1 cellular context compared by ENCODE assay signal in genomic region chr4:141702472-141703182, GRCh38.
TF ChIP-seq lines count a peak whose summit lies in the region.

No MANE protein-coding gene starts in this region.

TF ChIP-seq in GM12878, 131 proteins besides CTCF, POLR2A, EP300 and RAD21 (continued from another document):
- TF ChIP-seq ELK1 (IDR thresholded peaks at IDR 0.05; ENCODE audit: low read depth, low read length) = no peak
- TF ChIP-seq SMARCA5 (IDR thresholded peaks at IDR 0.05) = no peak
- TF ChIP-seq MTA3 (IDR thresholded peaks at IDR 0.05; ENCODE audit: borderline replicate concordance, low read length) = no peak
- TF ChIP-seq MXI1 (IDR thresholded peaks at IDR 0.05; ENCODE audit: low read depth, low read length) = no peak
- no peak for TF ChIP-seq BRCA1 (IDR thresholded peaks at IDR 0.05; ENCODE audit: low read depth, low read length)
- no peak for TF ChIP-seq BCL3 (IDR thresholded peaks at IDR 0.05; ENCODE audit: borderline replicate concordance, insufficient read depth, low read depth, low read length, poor library complexity, severe bottlenecking)
- TF ChIP-seq STAT1 (conservative IDR thresholded peaks at IDR 0.05) = no peak
- TF ChIP-seq BACH1 (IDR thresholded peaks at IDR 0.05; ENCODE audit: borderline replicate concordance) = no peak
- no peak for TF ChIP-seq E4F1 (IDR thresholded peaks at IDR 0.05; ENCODE audit: borderline replicate concordance, partially characterized antibody)
